Comparison of ENCODE assay signal across 27 cellular contexts in the genomic region with DNA sequence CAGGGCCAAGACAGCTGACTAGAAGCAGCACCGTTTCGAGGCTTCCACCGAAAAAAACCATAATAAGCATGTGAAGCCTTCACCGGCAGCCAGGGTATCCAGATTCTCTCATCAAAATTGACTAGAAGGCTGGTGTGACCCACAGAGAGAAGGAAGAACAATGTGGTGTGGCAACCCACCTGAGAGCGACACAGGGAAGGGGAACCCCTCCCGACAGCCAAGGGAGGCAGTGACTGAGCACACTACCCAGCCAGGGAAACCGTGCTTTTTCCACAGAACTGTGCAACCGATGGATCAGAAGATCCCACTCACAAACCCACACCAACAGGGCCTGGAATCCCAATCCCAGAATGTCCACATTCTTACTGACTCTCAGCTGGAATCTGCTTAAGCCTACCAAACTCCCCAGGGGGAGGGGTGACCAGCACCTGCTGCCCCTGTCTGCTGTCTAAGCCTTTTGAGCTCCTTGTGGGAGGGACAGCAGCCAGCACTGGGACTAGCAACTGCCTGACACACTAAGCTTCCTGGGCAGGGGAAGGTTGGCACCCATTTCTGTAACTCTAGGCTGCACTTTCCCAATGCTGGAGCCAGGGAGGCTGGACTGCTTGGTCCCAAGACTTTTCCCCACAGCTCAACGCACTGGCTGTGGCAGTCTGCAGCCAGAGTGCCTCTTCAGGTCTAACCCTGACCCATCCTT.
"Had no signal": no experiment of that assay in that cellular context is flagged by ENCODE, and none has a peak within 500 bp of the region (broad histone marks: within the 10 kb centered on the region; RNA-seq: fewer than 3 reads in every experiment).

No MANE protein-coding gene starts in this region.

- H3K27me3 Mint-ChIP-seq: activated CD4-positive, alpha-beta T cell treated with anti-CD3 and anti-CD28 coated beads, Interleukin-2, amount 10 ng/mL, durations not matched to agents 24 days and 14 days; activated CD8-positive, alpha-beta T cell treated with anti-CD3 and anti-CD28 coated beads for 36 hours; activated T-helper 17 cell treated with anti-CD3 and anti-CD28 coated beads, Interleukin-2, amount 50 U/mL, for 72 hours; naive B cell had no signal

- H3K4me1 Mint-ChIP-seq: activated CD4-positive, alpha-beta T cell treated with anti-CD3 and anti-CD28 coated beads, Interleukin-2, amount 10 ng/mL, durations not matched to agents 24 days and 14 days; activated T-helper 17 cell treated with anti-CD3 and anti-CD28 coated beads, Interleukin-2, amount 50 U/mL, for 72 hours; naive B cell had no signal

- H3K27me3 ChIP-seq: brain microvascular endothelial cell, gastroesophageal sphincter, heart right ventricle, neutrophil, pancreas, tibial artery had no signal

- FAIRE-seq: colon, endometrium, pancreas, urothelium cell line had no signal

- H3K9me3 ChIP-seq: gastroesophageal sphincter, heart right ventricle, left ventricle myocardium inferior, neutrophil, pancreas, tibial artery had no signal

- H3K27ac Mint-ChIP-seq: activated CD4-positive, alpha-beta T cell treated with anti-CD3 and anti-CD28 coated beads, Interleukin-2, amount 10 ng/mL, durations not matched to agents 24 days and 14 days; activated CD8-positive, alpha-beta T cell treated with anti-CD3 and anti-CD28 coated beads for 36 hours; activated T-helper 17 cell treated with anti-CD3 and anti-CD28 coated beads, Interleukin-2, amount 50 U/mL, for 72 hours; naive B cell had no signal

- H3K36me3 Mint-ChIP-seq: naive B cell had no signal

- H3K36me3 ChIP-seq: brain microvascular endothelial cell, gastroesophageal sphincter, heart right ventricle, left ventricle myocardium inferior, neutrophil, pancreas, tibial artery had no signal

- H3K27ac ChIP-seq: brain microvascular endothelial cell, gastroesophageal sphincter, heart right ventricle, left ventricle myocardium inferior, neutrophil, pancreas, tibial artery had no signal

- H3K9me3 Mint-ChIP-seq: activated CD4-positive, alpha-beta T cell treated with anti-CD3 and anti-CD28 coated beads, Interleukin-2, amount 10 ng/mL, durations not matched to agents 24 days and 14 days; activated CD8-positive, alpha-beta T cell treated with anti-CD3 and anti-CD28 coated beads for 36 hours had no signal

- H3K4me1 ChIP-seq: heart right ventricle had no signal

- H3K4me3 ChIP-seq: gastroesophageal sphincter, heart right ventricle, left ventricle myocardium inferior, pancreas, tibial artery had no signal

- ATAC-seq: activated CD8-positive, alpha-beta T cell treated with anti-CD3 and anti-CD28 coated beads for 36 hours; activated T-helper 17 cell treated with anti-CD3 and anti-CD28 coated beads, Interleukin-2, amount 50 U/mL, for 72 hours; gastroesophageal sphincter; heart right ventricle; pancreas had no signal

- DNase-seq: activated CD4-positive, alpha-beta T cell treated with anti-CD3 and anti-CD28 coated beads, Interleukin-2, amount 10 ng/mL, durations not matched to agents 24 days and 14 days; activated CD8-positive, alpha-beta T cell treated with anti-CD3 and anti-CD28 coated beads for 36 hours; activated naive CD4-positive, alpha-beta T cell treated with Interleukin-2 at 50 U/mL for 16 hours; activated T-cell treated with anti-CD3 and anti-CD28 coated beads, Interleukin-2, amount 50 U/mL, for 1 hour; anterior cingulate cortex; brain microvascular endothelial cell; central memory CD4-positive, alpha-beta T cell; erythroblast; heart right ventricle; kidney glomerular epithelial cell; left ventricle myocardium inferior; mammary epithelial cell; naive B cell; stimulated activated CD4-positive, alpha-beta T cell treated with anti-CD3 and anti-CD28 coated beads, Interleukin-12 subunit alpha, Interleukin-12 subunit beta, amount 100 ng/mL, for 4 hours; stimulated activated CD4-positive, alpha-beta T cell treated with anti-CD3 and anti-CD28 coated beads, Interleukin-1b, Interleukin-23, amount 100 ng/mL, for 48 hours; stimulated activated CD8-positive, alpha-beta memory T cell treated with anti-CD3 and anti-CD28 coated beads, Interleukin-4, amount 100 ng/mL, for 48 hours; stimulated activated naive CD4-positive, alpha-beta T cell treated with Interleukin-2 at 50 U/mL for 16 hours; T-helper 1 cell; T-helper 9 cell; tibial artery had no signal

- H3K4me3 Mint-ChIP-seq: activated CD4-positive, alpha-beta T cell treated with anti-CD3 and anti-CD28 coated beads, Interleukin-2, amount 10 ng/mL, durations not matched to agents 24 days and 14 days; activated CD8-positive, alpha-beta T cell treated with anti-CD3 and anti-CD28 coated beads for 36 hours; activated T-helper 17 cell treated with anti-CD3 and anti-CD28 coated beads, Interleukin-2, amount 50 U/mL, for 72 hours; naive B cell had no signal
